In the genomic region with DNA sequence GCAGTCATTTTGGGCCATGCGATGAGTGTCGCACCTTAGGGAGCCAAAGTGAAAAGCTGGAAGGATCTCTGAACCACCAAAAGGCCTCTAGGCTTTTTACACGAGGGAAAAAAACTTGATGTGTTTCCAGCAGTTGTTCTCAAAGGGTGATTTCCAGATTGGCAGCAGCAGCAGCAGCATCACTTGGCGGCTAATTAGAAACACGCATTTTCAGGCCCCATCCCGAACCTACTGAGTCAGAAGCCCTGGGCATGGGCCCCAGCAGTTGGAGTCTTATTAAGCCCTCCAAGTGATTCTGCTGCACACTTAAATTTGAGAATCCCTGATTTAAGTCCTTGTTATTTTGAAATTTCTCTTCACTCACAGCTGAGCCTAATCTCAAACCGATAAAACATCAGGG, we compare ENCODE assay signal across 29 cellular contexts. TPM values are rescaled to one million over a fixed set of nuclear protein-coding genes. Genes with fewer than 3 reads are reported as not detected.
"Had no signal": no experiment of that assay in that cellular context is flagged by ENCODE, and none has a peak within 500 bp of the region (broad histone marks: within the 10 kb centered on the region; RNA-seq: fewer than 3 reads in every experiment).

No MANE protein-coding gene starts in this region.

- ATAC-seq: activated CD8-positive, alpha-beta memory T cell treated with anti-CD3 and anti-CD28 coated beads, Interleukin-2, amount 10 ng/mL, durations not matched to agents 7 days and 5 days; activated naive CD4-positive, alpha-beta T cell treated with anti-CD3 and anti-CD28 coated beads, Interleukin-2, amount 50 U/mL, for 72 hours; activated T-cell treated with anti-CD3 and anti-CD28 coated beads, Interleukin-2, amount 50 U/mL, for 4 hours; Panc1; T-helper 17 cell; WTC11 had no signal

- H3K36me3 ChIP-seq: brain microvascular endothelial cell, cardiac muscle cell, SJSA1 had no signal

- H3K4me3 ChIP-seq: cardiac muscle cell, SJSA1 had no signal

- DNase-seq: activated CD4-positive, alpha-beta T cell treated with anti-CD3 and anti-CD28 coated beads for 48 hours; activated CD4-positive, alpha-beta T cell treated with anti-CD3 and anti-CD28 coated beads, Interleukin-2, amount 50 U/mL, for 4 hours; activated CD4-positive, CD25-positive, alpha-beta regulatory T cell treated with anti-CD3 and anti-CD28 coated beads, Interleukin-2, amount 50 U/mL, for 72 hours; activated CD8-positive, alpha-beta memory T cell treated with anti-CD3 and anti-CD28 coated beads, Interleukin-2, amount 10 ng/mL, durations not matched to agents 7 days and 5 days; activated effector memory CD4-positive, alpha-beta T cell treated with anti-CD3 and anti-CD28 coated beads, Interleukin-2, amount 50 U/mL, for 16 hours; activated naive CD4-positive, alpha-beta T cell treated with Interleukin-2 at 50 U/mL for 16 hours; activated T-cell treated with anti-CD3 and anti-CD28 coated beads, Interleukin-2, amount 50 U/mL, for 4 hours; brain microvascular endothelial cell; KG1; NCI-H1092; NCI-H1417; NCI-H1694; NCI-H2029; NCI-H345; NCI-H510A; NCI-H526 treated with DMSO at 0.1 percent for 48 hours; NCI-H82; SHP77; T-helper 17 cell; T-helper 9 cell had no signal

- H3K27ac ChIP-seq: brain microvascular endothelial cell, cardiac muscle cell, RWPE1, SJSA1 had no signal

- H3K9me3 ChIP-seq: SJSA1 had no signal

RNA-seq across cellular contexts. Expression of a gene that starts 25.3 kb away (rescaled TPM):
- total RNA-seq: activated CD8-positive, alpha-beta memory T cell treated with anti-CD3 and anti-CD28 coated beads, Interleukin-2, amount 10 ng/mL, durations not matched to agents 7 days and 5 days; activated naive CD4-positive, alpha-beta T cell treated with anti-CD3 and anti-CD28 coated beads, Interleukin-2, amount 50 U/mL, for 72 hours; activated T-cell treated with anti-CD3 and anti-CD28 coated beads, Interleukin-2, amount 50 U/mL, for 4 hours; cardiac muscle cell; LHCN-M2; M059J; OCI-LY7; SJSA1; T-helper 17 cell had no signal
- polyA plus RNA-seq: cardiac muscle cell had no signal

RNA-seq across cellular contexts. Expression of a gene that starts 36.7 kb away (rescaled TPM):
- total RNA-seq: activated CD8-positive, alpha-beta memory T cell treated with anti-CD3 and anti-CD28 coated beads, Interleukin-2, amount 10 ng/mL, durations not matched to agents 7 days and 5 days; activated naive CD4-positive, alpha-beta T cell treated with anti-CD3 and anti-CD28 coated beads, Interleukin-2, amount 50 U/mL, for 72 hours; activated T-cell treated with anti-CD3 and anti-CD28 coated beads, Interleukin-2, amount 50 U/mL, for 4 hours; cardiac muscle cell; LHCN-M2; M059J; OCI-LY7; SJSA1; T-helper 17 cell; WTC11 had no signal
- polyA plus RNA-seq: cardiac muscle cell had no signal
